In the genomic region with DNA sequence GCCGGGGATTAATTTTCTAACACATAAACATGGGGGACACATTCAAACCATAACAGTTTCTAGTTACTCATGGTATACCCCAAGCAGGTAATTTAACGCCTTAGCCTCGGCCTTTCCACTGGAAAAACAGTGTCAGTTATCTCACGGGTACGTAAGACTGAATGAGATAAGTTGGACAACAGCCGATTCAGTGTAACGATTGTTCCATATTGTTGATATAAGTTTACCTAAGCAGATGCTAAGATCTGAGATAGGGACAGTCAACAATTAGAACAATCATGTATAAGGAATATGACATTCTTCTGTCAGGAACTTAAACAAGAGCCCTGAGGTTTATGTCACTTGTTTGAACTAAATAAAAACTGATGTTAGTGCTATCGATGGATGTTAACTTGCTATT, we compare ENCODE assay signal across 12 cellular contexts.
DNase-seq lines count a peak whose midpoint lies in the region; ATAC-seq and TF ChIP-seq lines count a peak whose summit lies in the region.
"Had no signal": no experiment of that assay in that cellular context is flagged by ENCODE, and none has a peak within 500 bp of the region (broad histone marks: within the 10 kb centered on the region; RNA-seq: fewer than 3 reads in every experiment).

No MANE protein-coding gene starts in this region.

- no peak overlapping the region for H3K4me3 ChIP-seq in BLaER1 treated with 17β-estradiol and CSF1 and Interleukin-3, amounts not matched to agents 10 nM and 100 nM
- H3K4me3 ChIP-seq in SJCRH30: no peak overlapping the region
- no peak overlapping the region for H3K4me3 ChIP-seq in gastroesophageal sphincter
- no peak overlapping the region for H3K4me3 ChIP-seq in rectal smooth muscle tissue (ENCODE audit: low read length)
- H3K4me3 ChIP-seq: BLaER1 had no signal

- no peak for TF ChIP-seq EP300 in gastroesophageal sphincter (IDR thresholded peaks at IDR 0.05)

- WGBS in gastroesophageal sphincter (ENCODE audit: low coverage in 1 of 2), 2 donors: 71 to 86% methylated on average over 1 to 8 of the region's 8 CpGs

- peaks cover 7 to 8% of the 10 kb centered on the region in 2 donors for H3K4me1 Mint-ChIP-seq in stimulated activated naive B cell treated with anti-CD40 and anti-IgM and Interleukin-4, amounts not matched to agents 10 μg/mL and 1 μg/mL and 100 μg/mL, for 72 hours
- H3K4me1 Mint-ChIP-seq in stimulated activated naive CD8-positive, alpha-beta T cell treated with anti-CD3 and anti-CD28 coated beads, Interleukin-15, amount 100 ng/mL, for 72 hours: peaks cover 11% of the 10 kb centered on the region

- DNase-seq in SJCRH30 (no peak), UCSD-AML1 (lab: John Stamatoyannopoulos, UW; ENCODE audit: unreplicated experiment) (no peak), globus pallidus (ENCODE audit: low spot score) (no peak)
- DNase-seq in stimulated activated naive B cell treated with anti-CD40 and anti-IgM and Interleukin-4, amounts not matched to agents 10 μg/mL and 1 μg/mL and 100 μg/mL, for 72 hours: no peak
- no peak for DNase-seq in stimulated activated naive CD8-positive, alpha-beta T cell treated with anti-CD3 and anti-CD28 coated beads, Interleukin-15, amount 100 ng/mL, for 72 hours
- DNase-seq: activated CD4-positive, alpha-beta T cell treated with anti-CD3 and anti-CD28 coated beads, Interleukin-2, amount 50 U/mL, for 1 hour; activated naive CD4-positive, alpha-beta T cell treated with anti-CD3 and anti-CD28 coated beads for 36 hours; effector memory CD4-positive, alpha-beta T cell had no signal

- H3K9me3 Mint-ChIP-seq in stimulated activated naive B cell treated with anti-CD40 and anti-IgM and Interleukin-4, amounts not matched to agents 10 μg/mL and 1 μg/mL and 100 μg/mL, for 72 hours: no peaks in the 10 kb centered on the region
- no peaks in the 10 kb centered on the region for H3K9me3 Mint-ChIP-seq in stimulated activated naive CD8-positive, alpha-beta T cell treated with anti-CD3 and anti-CD28 coated beads, Interleukin-15, amount 100 ng/mL, for 72 hours
- H3K9me3 Mint-ChIP-seq: activated naive CD4-positive, alpha-beta T cell treated with anti-CD3 and anti-CD28 coated beads for 36 hours had no signal

- peaks cover 0 to 5% (median 0%) of the 10 kb centered on the region in 11 experiments; a peak in 1 of 22 replicates for H4K20me1 ChIP-seq in BLaER1 treated with 17β-estradiol and CSF1 and Interleukin-3, amounts not matched to agents 10 nM and 100 nM
- H4K20me1 ChIP-seq: BLaER1 had no signal

- H3K27ac ChIP-seq in BLaER1 treated with 17β-estradiol and CSF1 and Interleukin-3, amounts not matched to agents 10 nM and 100 nM: peak overlapping the region in 5 of 11 experiments; percentile 29 to 90 (median 88); a peak in 9 of 22 replicates
- H3K27ac ChIP-seq in SJCRH30 (peak overlapping the region; percentile 77), gastroesophageal sphincter (peak overlapping the region; percentile 54 to 78 (median 72)), rectal smooth muscle tissue (ENCODE audit: low read depth, low read length) (peak overlapping the region; percentile 80)
- H3K27ac ChIP-seq: BLaER1 had no signal

- no peaks in the 10 kb centered on the region for H3K27me3 Mint-ChIP-seq in stimulated activated naive B cell treated with anti-CD40 and anti-IgM and Interleukin-4, amounts not matched to agents 10 μg/mL and 1 μg/mL and 100 μg/mL, for 72 hours
- H3K27me3 Mint-ChIP-seq in stimulated activated naive CD8-positive, alpha-beta T cell treated with anti-CD3 and anti-CD28 coated beads, Interleukin-15, amount 100 ng/mL, for 72 hours: no peaks in the 10 kb centered on the region

- TF ChIP-seq CTCF in gastroesophageal sphincter (IDR thresholded peaks at IDR 0.05): no peak

- ATAC-seq in gastroesophageal sphincter: no peak
- ATAC-seq in stimulated activated naive B cell treated with anti-CD40 and anti-IgM and Interleukin-4, amounts not matched to agents 10 μg/mL and 1 μg/mL and 100 μg/mL, for 72 hours (replicated peaks): no peak
- ATAC-seq in stimulated activated naive CD8-positive, alpha-beta T cell treated with anti-CD3 and anti-CD28 coated beads, Interleukin-15, amount 100 ng/mL, for 72 hours: no peak

- no peaks in the 10 kb centered on the region for H3K27me3 ChIP-seq in BLaER1 treated with 17β-estradiol and CSF1 and Interleukin-3, amounts not matched to agents 10 nM and 100 nM
- H3K27me3 ChIP-seq in SJCRH30 (no peaks in the 10 kb centered on the region), gastroesophageal sphincter (no peaks in the 10 kb centered on the region), rectal smooth muscle tissue (ENCODE audit: control insufficient read depth, insufficient read depth, low read length) (no peaks in the 10 kb centered on the region)
- H3K27me3 ChIP-seq: BLaER1 had no signal

- H3K27ac Mint-ChIP-seq in stimulated activated naive B cell treated with anti-CD40 and anti-IgM and Interleukin-4, amounts not matched to agents 10 μg/mL and 1 μg/mL and 100 μg/mL, for 72 hours: no peak overlapping the region
- H3K27ac Mint-ChIP-seq in stimulated activated naive CD8-positive, alpha-beta T cell treated with anti-CD3 and anti-CD28 coated beads, Interleukin-15, amount 100 ng/mL, for 72 hours: no peak overlapping the region
- H3K27ac Mint-ChIP-seq: activated naive CD4-positive, alpha-beta T cell treated with anti-CD3 and anti-CD28 coated beads for 36 hours had no signal

- peaks cover 12 to 26% of the 10 kb centered on the region in 2 donors for H3K36me3 Mint-ChIP-seq in stimulated activated naive B cell treated with anti-CD40 and anti-IgM and Interleukin-4, amounts not matched to agents 10 μg/mL and 1 μg/mL and 100 μg/mL, for 72 hours

- H3K9me3 ChIP-seq in BLaER1 treated with 17β-estradiol and CSF1 and Interleukin-3, amounts not matched to agents 10 nM and 100 nM (replicated peaks in 1 of 11): no peaks in the 10 kb centered on the region
- 0 out of 2 replicates have a peak, but pooled peaks cover 3% of the 10 kb centered on the region for H3K9me3 ChIP-seq in SJCRH30 (replicated peaks)
- H3K9me3 ChIP-seq in gastroesophageal sphincter: no peaks in the 10 kb centered on the region
- H3K9me3 ChIP-seq: BLaER1 had no signal

- H3K4me1 ChIP-seq in BLaER1 treated with 17β-estradiol and CSF1 and Interleukin-3, amounts not matched to agents 10 nM and 100 nM: peaks cover 17 to 80% (median 43%) of the 10 kb centered on the region in 10 experiments
- peaks cover 41% of the 10 kb centered on the region for H3K4me1 ChIP-seq in SJCRH30
- peaks cover 24 to 81% (median 40%) of the 10 kb centered on the region in 3 donors for H3K4me1 ChIP-seq in gastroesophageal sphincter
- peaks cover 54% of the 10 kb centered on the region for H3K4me1 ChIP-seq in rectal smooth muscle tissue (ENCODE audit: control insufficient read depth, insufficient read depth, low read length)

- peak overlapping the region in 7 of 11 experiments; percentile 45 to 91 (median 79); a peak in 15 of 22 replicates for H3K4me2 ChIP-seq in BLaER1 treated with 17β-estradiol and CSF1 and Interleukin-3, amounts not matched to agents 10 nM and 100 nM
- H3K4me2 ChIP-seq: BLaER1 had no signal

- H3K9ac ChIP-seq in BLaER1 treated with 17β-estradiol and CSF1 and Interleukin-3, amounts not matched to agents 10 nM and 100 nM: peak overlapping the region in 3 of 11 experiments; percentile 49 to 70 (median 67); a peak in 5 of 22 replicates
- H3K9ac ChIP-seq in rectal smooth muscle tissue (ENCODE audit: low read length): no peak overlapping the region
- H3K9ac ChIP-seq: BLaER1 had no signal

- no peak overlapping the region for H3K4me3 Mint-ChIP-seq in stimulated activated naive B cell treated with anti-CD40 and anti-IgM and Interleukin-4, amounts not matched to agents 10 μg/mL and 1 μg/mL and 100 μg/mL, for 72 hours
- H3K4me3 Mint-ChIP-seq in stimulated activated naive CD8-positive, alpha-beta T cell treated with anti-CD3 and anti-CD28 coated beads, Interleukin-15, amount 100 ng/mL, for 72 hours: no peak overlapping the region
- H3K4me3 Mint-ChIP-seq: activated naive CD4-positive, alpha-beta T cell treated with anti-CD3 and anti-CD28 coated beads for 36 hours had no signal

- no peak for TF ChIP-seq POLR2A in gastroesophageal sphincter (IDR thresholded peaks at IDR 0.05)

- H3K36me3 ChIP-seq in BLaER1 treated with 17β-estradiol and CSF1 and Interleukin-3, amounts not matched to agents 10 nM and 100 nM: peaks cover 31 to 72% (median 61%) of the 10 kb centered on the region in 11 experiments
- H3K36me3 ChIP-seq in SJCRH30: peaks cover 37% of the 10 kb centered on the region
- peaks cover 0 to 27% of the 10 kb centered on the region in 2 donors for H3K36me3 ChIP-seq in gastroesophageal sphincter
- H3K36me3 ChIP-seq in rectal smooth muscle tissue (ENCODE audit: control insufficient read depth, insufficient read depth, low read length): peaks cover under 1% of the 10 kb centered on the region
